Comparison of ENCODE assay signal across 20 cellular contexts in the genomic region with DNA sequence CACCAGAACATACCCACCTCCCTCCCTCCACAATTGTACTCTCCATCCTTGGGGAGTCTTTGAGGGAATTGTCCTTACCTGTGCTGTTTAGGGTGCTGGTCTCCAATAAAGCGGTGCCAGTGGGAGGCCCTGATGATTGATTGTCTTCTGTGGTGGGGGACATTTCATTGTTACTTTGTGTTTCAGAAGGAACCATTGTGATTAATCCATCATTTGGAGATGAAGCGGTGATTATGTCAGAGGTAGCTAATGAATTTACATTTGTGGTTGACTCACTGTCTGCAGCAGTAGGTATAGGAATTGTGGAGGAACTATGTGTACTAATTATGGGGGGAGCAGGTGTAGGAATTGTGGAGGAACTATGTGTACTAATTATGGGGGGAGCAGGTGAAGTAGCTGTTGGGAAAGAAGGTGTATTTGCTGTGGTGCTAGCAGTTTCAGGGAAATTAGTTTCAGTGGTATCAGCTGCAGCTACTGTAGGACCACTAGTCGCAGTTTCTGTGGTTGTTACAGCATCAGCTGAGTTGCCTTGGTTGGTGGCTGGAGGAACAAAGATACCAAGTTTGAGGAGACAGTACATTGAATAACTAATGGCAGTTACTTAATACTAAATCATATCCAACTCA. TPM values are rescaled to one million over a fixed set of nuclear protein-coding genes. Genes with fewer than 3 reads are reported as not detected.
DNase-seq lines count a peak whose midpoint lies in the region; ATAC-seq lines count a peak whose summit lies in the region.
"Had no signal": no experiment of that assay in that cellular context is flagged by ENCODE, and none has a peak within 500 bp of the region (broad histone marks: within the 10 kb centered on the region; RNA-seq: fewer than 3 reads in every experiment).

No MANE protein-coding gene starts in this region.

- ATAC-seq in GM18498 (IDR thresholded peaks at IDR 0.05; ENCODE audit: unreplicated experiment) (peak; percentile 80), GM19463 (IDR thresholded peaks at IDR 0.05; ENCODE audit: unreplicated experiment) (peak; percentile 86), HG02885 (IDR thresholded peaks at IDR 0.05; ENCODE audit: poor library complexity, unreplicated experiment) (peak; percentile 50)
- ATAC-seq: left cardiac atrium; naive thymus-derived CD8-positive, alpha-beta T cell had no signal

- no peaks in the 10 kb centered on the region for H3K36me3 ChIP-seq in effector memory CD4-positive, alpha-beta T cell (ENCODE audit: control insufficient read depth, insufficient read depth, low read length)
- H3K36me3 ChIP-seq: brain microvascular endothelial cell, stomach had no signal

- no peak overlapping the region for H3K4me3 ChIP-seq in effector memory CD4-positive, alpha-beta T cell (ENCODE audit: insufficient read depth, low read depth, low read length, poor library complexity, severe bottlenecking)
- H3K4me3 ChIP-seq: stomach had no signal

- DNase-seq in NCI-H146 treated with DMSO at 0.1 percent for 48 hours (lab: John Stamatoyannopoulos, UW; ENCODE audit: unreplicated experiment) (peak; percentile 27), COR-L47 (lab: John Stamatoyannopoulos, UW) (no peak), mucosa of gallbladder (ENCODE audit: low spot score) (no peak), NCI-H2029 treated with DMSO at 0.1 percent for 48 hours (lab: John Stamatoyannopoulos, UW) (no peak)
- no peak for DNase-seq in effector memory CD4-positive, alpha-beta T cell
- DNase-seq: activated CD4-positive, alpha-beta T cell treated with anti-CD3 and anti-CD28 coated beads, Interleukin-2, amount 50 U/mL, for 1 hour; activated effector memory CD4-positive, alpha-beta T cell treated with anti-CD3 and anti-CD28 coated beads, Interleukin-2, amount 50 U/mL, for 16 hours; brain microvascular endothelial cell; DMS79; HFFc6; left cardiac atrium; naive thymus-derived CD8-positive, alpha-beta T cell; NCI-H446 treated with DMSO at 0.1 percent for 48 hours; stomach had no signal

- H3K4me1 ChIP-seq in effector memory CD4-positive, alpha-beta T cell (ENCODE audit: control insufficient read depth, insufficient read depth, low read length, poor library complexity, severe bottlenecking) = no peaks in the 10 kb centered on the region

- no peak overlapping the region for H3K27ac ChIP-seq in effector memory CD4-positive, alpha-beta T cell (ENCODE audit: insufficient read depth, low read length, poor library complexity, severe bottlenecking)
- H3K27ac ChIP-seq: brain microvascular endothelial cell, RWPE1, stomach had no signal

- H3K27me3 ChIP-seq in effector memory CD4-positive, alpha-beta T cell (replicated peaks; ENCODE audit: control insufficient read depth, insufficient read depth, low read length, poor library complexity, severe bottlenecking) = no peaks in the 10 kb centered on the region
- H3K27me3 ChIP-seq: brain microvascular endothelial cell, stomach had no signal

- no peaks in the 10 kb centered on the region for H3K9me3 ChIP-seq in effector memory CD4-positive, alpha-beta T cell (ENCODE audit: control insufficient read depth, low read length)
- H3K9me3 ChIP-seq: stomach had no signal

RNA-seq across cellular contexts. Expression of gene MUC13, which starts 7.0 kb away (rescaled TPM):
- 248 TPM for total RNA-seq in mucosa of gallbladder
- total RNA-seq: left cardiac atrium; naive thymus-derived CD8-positive, alpha-beta T cell; renal cortical epithelial cell; T-helper 2 cell treated with Interferon-gamma antibody and Interleukin-4, amounts not matched to agents 100 ng/mL and 5 ng/mL, for 36 hours had no signal

RNA-seq across cellular contexts. Expression of gene ITGB5, which starts 40.4 kb away (rescaled TPM):
- 257 TPM for total RNA-seq in mucosa of gallbladder
- total RNA-seq: T-helper 2 cell treated with Interferon-gamma antibody and Interleukin-4, amounts not matched to agents 100 ng/mL and 5 ng/mL, for 36 hours had no signal
